ENCODE assay signal across 8 cellular contexts in genomic region chr12:8950287-8950574, GRCh38. TPM values are rescaled to one million over a fixed set of nuclear protein-coding genes. Genes with fewer than 3 reads are reported as not detected.
DNase-seq lines count a peak whose midpoint lies in the region; ATAC-seq and TF ChIP-seq lines count a peak whose summit lies in the region.

No MANE protein-coding gene starts in this region.

- intact Hi-C loops in left ventricle myocardium superior (cut with micrococcal nuclease) = loop anchor here (5.0 kb wide), 1 partner anchor 97 kb away; no protein-coding TSS in a partner anchor

- H3K4me1 ChIP-seq in smooth muscle cell (ENCODE audit: low read depth) = peaks cover 15% of the 10 kb centered on the region
- peaks cover 18% of the 10 kb centered on the region for H3K4me1 ChIP-seq in foreskin keratinocyte

- H3K79me2 ChIP-seq in smooth muscle cell (ENCODE audit: low read depth) = peaks cover 33% of the 10 kb centered on the region

- peak overlapping the region; percentile 98 for H3K27ac ChIP-seq in smooth muscle cell (ENCODE audit: low read depth)
- H3K27ac ChIP-seq in foreskin keratinocyte = no peak overlapping the region

- H3K4me3 ChIP-seq in smooth muscle cell = peak overlapping the region; percentile 82

- no peaks in the 10 kb centered on the region for H3K27me3 Mint-ChIP-seq in T-helper 17 cell

- no peaks in the 10 kb centered on the region for H3K27me3 ChIP-seq in smooth muscle cell (ENCODE audit: low read depth)
- no peaks in the 10 kb centered on the region for H3K27me3 ChIP-seq in foreskin keratinocyte

- peaks cover 62% of the 10 kb centered on the region for H3K4me1 Mint-ChIP-seq in T-helper 17 cell

- WGBS in smooth muscle cell (ENCODE audit: low lambda C conversion rate) = 0% methylated on average over 7 of the region's 7 CpGs

- H3K9me3 ChIP-seq in T-helper 17 cell (ENCODE audit: control insufficient read depth, low read length, poor library complexity, severe bottlenecking) (no peaks in the 10 kb centered on the region), smooth muscle cell (replicated peaks; ENCODE audit: low read depth) (no peaks in the 10 kb centered on the region)

- no peak for TF ChIP-seq CTCF in smooth muscle cell (IDR thresholded peaks at IDR 0.05; ENCODE audit: borderline replicate concordance, insufficient read depth, poor library complexity, severe bottlenecking)
- TF ChIP-seq CTCF in foreskin keratinocyte (conservative IDR thresholded peaks at IDR 0.05) = no peak

- peak; percentile 10 for ATAC-seq in GM18499 (IDR thresholded peaks at IDR 0.05; ENCODE audit: insufficient read depth, unreplicated experiment)
- ATAC-seq in HG02678 (IDR thresholded peaks at IDR 0.05; ENCODE audit: unreplicated experiment) = peak; percentile 7
- peak; percentile 13 for ATAC-seq in T-helper 17 cell
- ATAC-seq in left ventricle myocardium superior = peak; percentile 1
- no peak for ATAC-seq in foreskin keratinocyte

- H3K36me3 ChIP-seq in smooth muscle cell (ENCODE audit: low read depth) = no peaks in the 10 kb centered on the region

- H3K27ac Mint-ChIP-seq in T-helper 17 cell = peak overlapping the region; percentile 99

- H3K4me3 Mint-ChIP-seq in T-helper 17 cell = peak overlapping the region; percentile 99

- peaks cover 3% of the 10 kb centered on the region for H3K36me3 Mint-ChIP-seq in T-helper 17 cell (ENCODE audit: low read depth)

- H3K9ac ChIP-seq in smooth muscle cell (ENCODE audit: low read depth) = peak overlapping the region; percentile 97

- H2AFZ ChIP-seq in smooth muscle cell (ENCODE audit: low read depth) = peak overlapping the region; percentile 99

- DNase-seq in T-helper 17 cell (no peak), left ventricle myocardium superior (no peak), smooth muscle cell (lab: John Stamatoyannopoulos, UW; ENCODE audit: unreplicated experiment) (no peak), foreskin keratinocyte (no peak)
- no peak for DNase-seq in activated CD4-positive, CD25-positive, alpha-beta regulatory T cell treated with anti-CD3 and anti-CD28 coated beads, Interleukin-2, amount 50 U/mL, for 72 hours
- DNase-seq in activated CD4-positive, alpha-beta T cell treated with anti-CD3 and anti-CD28 coated beads for 4 hours = no peak

- no peaks in the 10 kb centered on the region for H3F3A ChIP-seq in smooth muscle cell (ENCODE audit: low read depth)

- H4K20me1 ChIP-seq in smooth muscle cell (ENCODE audit: low read depth) = peaks cover 17% of the 10 kb centered on the region

- H3K4me2 ChIP-seq in smooth muscle cell = peak overlapping the region; percentile 91

RNA-seq across cellular contexts. Expression of gene M6PR, which starts 0.8 kb away (rescaled TPM):
- total RNA-seq in T-helper 17 cell (100 to 1,000 TPM; 185 to 188 TPM), left ventricle myocardium superior (87.5 TPM), smooth muscle cell (71.2 and 106 TPM in 2 replicates), foreskin keratinocyte (110 and 124 TPM in 2 replicates)
- polyA plus RNA-seq in smooth muscle cell (49.8 and 67.2 TPM in 2 replicates), foreskin keratinocyte (78.9 and 85.9 TPM in 2 replicates)

RNA-seq across cellular contexts. Expression of gene PHC1, which starts 35.9 kb away (rescaled TPM):
- 10 to 100 TPM; 52.7 to 54.1 TPM for total RNA-seq in T-helper 17 cell
- total RNA-seq in left ventricle myocardium superior = 24.7 TPM
- total RNA-seq in smooth muscle cell = 48.8 and 67.6 TPM in 2 replicates
- polyA plus RNA-seq in smooth muscle cell = 23.1 and 24.1 TPM in 2 replicates
- total RNA-seq in foreskin keratinocyte = 17.1 and 19.6 TPM in 2 replicates
- 5.7 and 6.7 TPM in 2 replicates for polyA plus RNA-seq in foreskin keratinocyte

RNA-seq across cellular contexts. Expression of gene KLRG1, which starts 39.1 kb away (rescaled TPM):
- 10 to 100 TPM in 1 of 2 donors, 1 to 10 TPM in 1; 9.9 to 22.2 TPM for total RNA-seq in T-helper 17 cell
- total RNA-seq in left ventricle myocardium superior = 5.6 TPM
- total RNA-seq in smooth muscle cell = 1.2 and 1.6 TPM in 2 replicates
- 0.70 TPM in 1 of 2 replicates, not detected in the other for polyA plus RNA-seq in smooth muscle cell
- 0.32 TPM in 1 of 2 replicates, not detected in the other for total RNA-seq in foreskin keratinocyte
- 0.15 and 0.32 TPM in 2 replicates for polyA plus RNA-seq in foreskin keratinocyte
